ENCODE assay signal across 21 cellular contexts in genomic region chr2:72998234-72998651, GRCh38.
DNase-seq lines count a peak whose midpoint lies in the region; TF ChIP-seq lines count a peak whose summit lies in the region.
"Had no signal": no experiment of that assay in that cellular context is flagged by ENCODE, and none has a peak within 500 bp of the region (broad histone marks: within the 10 kb centered on the region; RNA-seq: fewer than 3 reads in every experiment).

No MANE protein-coding gene starts in this region.

- peaks cover 0 to 2% (median 0%) of the 10 kb centered on the region in 3 donors for H3K36me3 ChIP-seq in Peyer's patch
- peaks cover 0 to 10% (median 0%) of the 10 kb centered on the region in 4 donors for H3K36me3 ChIP-seq in sigmoid colon
- peaks cover 0 to 9% (median 0%) of the 10 kb centered on the region in 3 donors for H3K36me3 ChIP-seq in esophagus squamous epithelium

- H3K27me3 ChIP-seq in Peyer's patch: no peaks in the 10 kb centered on the region
- no peaks in the 10 kb centered on the region for H3K27me3 ChIP-seq in sigmoid colon
- no peaks in the 10 kb centered on the region for H3K27me3 ChIP-seq in esophagus squamous epithelium

- TF ChIP-seq EP300 in sigmoid colon (IDR thresholded peaks at IDR 0.05): no peak

- H3K9me3 ChIP-seq in Peyer's patch: no peaks in the 10 kb centered on the region
- H3K9me3 ChIP-seq in sigmoid colon: no peaks in the 10 kb centered on the region
- H3K9me3 ChIP-seq in esophagus squamous epithelium: no peaks in the 10 kb centered on the region

- H3K4me3 ChIP-seq in Peyer's patch (no peak overlapping the region), sigmoid colon (no peak overlapping the region), esophagus squamous epithelium (no peak overlapping the region)
- H3K4me3 ChIP-seq: GM23338 had no signal

- H3K27ac ChIP-seq in Peyer's patch (no peak overlapping the region), sigmoid colon (no peak overlapping the region), esophagus squamous epithelium (no peak overlapping the region)
- H3K27ac ChIP-seq: C4-2B had no signal

- H3K4me1 ChIP-seq in Peyer's patch: no peaks in the 10 kb centered on the region
- peaks cover 0 to 9% (median 7%) of the 10 kb centered on the region in 4 donors for H3K4me1 ChIP-seq in sigmoid colon
- no peaks in the 10 kb centered on the region for H3K4me1 ChIP-seq in esophagus squamous epithelium

- intact Hi-C loops in sigmoid colon (cut with DNase I): loop anchor here (10.0 kb wide), 1 partner anchor 87 kb away; no protein-coding TSS in a partner anchor
- intact Hi-C loops in esophagus squamous epithelium (cut with DNase I): no loop called here

- 92 to 96% methylated on average over 12 of the region's 12 CpGs for WGBS in sigmoid colon, 2 donors
- WGBS in esophagus squamous epithelium, 2 donors: 96 to 97% methylated on average over 5 to 12 of the region's 12 CpGs

- TF ChIP-seq POLR2A in Peyer's patch (IDR thresholded peaks at IDR 0.05): no peak
- TF ChIP-seq POLR2A in sigmoid colon (IDR thresholded peaks at IDR 0.05): no peak
- no peak for TF ChIP-seq POLR2A in esophagus squamous epithelium (IDR thresholded peaks at IDR 0.05)

- TF ChIP-seq CTCF in Peyer's patch (IDR thresholded peaks at IDR 0.05) (no peak), sigmoid colon (IDR thresholded peaks at IDR 0.05) (no peak), esophagus squamous epithelium (IDR thresholded peaks at IDR 0.05) (no peak)

- DNase-seq in activated T-cell treated with anti-CD3 and anti-CD28 coated beads, Interleukin-2, amount 50 U/mL, for 48 hours: peak; percentile 2 to 7
- DNase-seq in activated T-cell treated with anti-CD3 and anti-CD28 coated beads, Interleukin-2, amount 50 U/mL, for 1 hour: no peak
- DNase-seq in Peyer's patch (peak in 2 of 3 donors; percentile 10 to 37), iPS-NIHi7 (ENCODE audit: extremely low spot score) (peak; percentile 5), sigmoid colon (peak; percentile 40), GDM1 (lab: John Stamatoyannopoulos, UW) (no peak), esophagus squamous epithelium (lab: John Stamatoyannopoulos, UW) (no peak), NCI-H2227 treated with DMSO at 0.1 percent for 48 hours (lab: John Stamatoyannopoulos, UW) (no peak)
- DNase-seq: AML-193; Calu3; CD8-positive, alpha-beta memory T cell; HCEC 1CT; IMR-90; NCI-H1105; NCI-H2081; NCI-H2171 treated with DMSO at 0.1 percent for 48 hours; NCI-H446; NCI-H526; Right ventricle myocardium superior had no signal

Comparison
In these comparisons a context has a peak if more than half of its experiments do, and no peak if none do; other contexts are left out.
1. DNase-seq: peak in activated T-cell treated with anti-CD3 and anti-CD28 coated beads, Interleukin-2, amount 50 U/mL, for 48 hours (2 of 2), Peyer's patch (2 of 3), iPS-NIHi7 (single experiment) and sigmoid colon (single experiment); none in activated T-cell treated with anti-CD3 and anti-CD28 coated beads, Interleukin-2, amount 50 U/mL, for 1 hour (single experiment), GDM1 (single experiment), esophagus squamous epithelium (single experiment) and NCI-H2227 treated with DMSO at 0.1 percent for 48 hours (single experiment).